ENCODE assay signal across 17 cellular contexts in genomic region chr6:170046786-170047626, GRCh38.
DNase-seq lines count a peak whose midpoint lies in the region; ATAC-seq and TF ChIP-seq lines count a peak whose summit lies in the region.
"Had no signal": no experiment of that assay in that cellular context is flagged by ENCODE, and none has a peak within 500 bp of the region (broad histone marks: within the 10 kb centered on the region; RNA-seq: fewer than 3 reads in every experiment).

No MANE protein-coding gene starts in this region.

- H2AFZ ChIP-seq in GM23248 = peak overlapping the region; percentile 9; the same call in 1 of the 2 replicates
- no peak overlapping the region for H2AFZ ChIP-seq in smooth muscle cell (ENCODE audit: low read depth)

- TF ChIP-seq POLR2A in Peyer's patch (IDR thresholded peaks at IDR 0.05) = no peak
- no peak for TF ChIP-seq POLR2A in heart left ventricle (IDR thresholded peaks at IDR 0.05)

- H3K4me3 ChIP-seq in GM23248 (0 out of 2 replicates have a peak overlapping the region, but pooled peaks have one; percentile 21), Peyer's patch (no peak overlapping the region), heart left ventricle (no peak overlapping the region), smooth muscle cell (no peak overlapping the region)
- H3K4me3 ChIP-seq: ovary had no signal

- 17 to 19% methylated on average over 18 of the region's 18 CpGs for WGBS in GM23248 (ENCODE audit: low coverage in 1 of 2, low lambda C conversion rate in 2 of 2, missing lambda C conversion rate in 2 of 2), 2 experiments
- WGBS in heart left ventricle, 4 donors = 64 to 79% (median 70%) methylated on average over 18 of the region's 18 CpGs
- 63% methylated on average over 18 of the region's 18 CpGs for WGBS in smooth muscle cell (ENCODE audit: low lambda C conversion rate)

- H3K9ac ChIP-seq in GM23248 (no peak overlapping the region), smooth muscle cell (ENCODE audit: low read depth) (no peak overlapping the region)
- H3K9ac ChIP-seq: KMS-11 had no signal

- no peak for ATAC-seq in heart left ventricle
- ATAC-seq in GM18907 (IDR thresholded peaks at IDR 0.05; ENCODE audit: unreplicated experiment) = no peak
- no peak for ATAC-seq in HG03039 (IDR thresholded peaks at IDR 0.05; ENCODE audit: unreplicated experiment)
- ATAC-seq: foreskin keratinocyte, HCT116, PC-3 had no signal

- peak overlapping the region; percentile 27 for H3K4me2 ChIP-seq in GM23248 (ENCODE audit: unreplicated experiment)
- H3K4me2 ChIP-seq in smooth muscle cell = peak overlapping the region; percentile 40
- H3K4me2 ChIP-seq: KMS-11 had no signal

- in situ Hi-C loops in GM23248 (cut with MboI) = no loop called here

- H3K36me3 ChIP-seq in GM23248 (ENCODE audit: low read depth) (no peaks in the 10 kb centered on the region), Peyer's patch (no peaks in the 10 kb centered on the region), heart left ventricle (no peaks in the 10 kb centered on the region), smooth muscle cell (ENCODE audit: low read depth) (no peaks in the 10 kb centered on the region)
- H3K36me3 ChIP-seq: ovary had no signal

- DNase-seq in GM23248 (peak; percentile 61), Peyer's patch (peak in 2 of 3 donors; percentile 16 to 49), heart left ventricle (peak in 3 of 5 donors; percentile 1 to 23 (median 16)), smooth muscle cell (lab: John Stamatoyannopoulos, UW; ENCODE audit: unreplicated experiment) (no peak), inferior parietal cortex (ENCODE audit: extremely low spot score) (no peak)
- no peak for DNase-seq in activated CD4-positive, CD25-positive, alpha-beta regulatory T cell treated with anti-CD3 and anti-CD28 coated beads, Interleukin-2, amount 50 U/mL, for 72 hours
- DNase-seq: activated CD4-positive, alpha-beta T cell treated with anti-CD3 and anti-CD28 coated beads for 48 hours; activated CD8-positive, alpha-beta memory T cell treated with anti-CD3 and anti-CD28 coated beads, Interleukin-2, amount 50 U/mL, for 4 hours; activated effector memory CD4-positive, alpha-beta T cell treated with Interleukin-2 at 50 U/mL for 16 hours; foreskin keratinocyte; PC-3; stimulated activated CD4-positive, alpha-beta T cell treated with anti-CD3 and anti-CD28 coated beads, Interleukin-4, amount 100 ng/mL, for 4 hours had no signal

- H3K79me2 ChIP-seq in GM23248 (ENCODE audit: insufficient read depth) (no peaks in the 10 kb centered on the region), smooth muscle cell (ENCODE audit: low read depth) (no peaks in the 10 kb centered on the region)

- H3K27me3 ChIP-seq in GM23248 (replicated peaks; ENCODE audit: insufficient read depth) (no peaks in the 10 kb centered on the region), Peyer's patch (no peaks in the 10 kb centered on the region), heart left ventricle (no peaks in the 10 kb centered on the region), smooth muscle cell (ENCODE audit: low read depth) (no peaks in the 10 kb centered on the region)
- H3K27me3 ChIP-seq: foreskin keratinocyte, ovary had no signal

- H3K9me3 ChIP-seq in GM23248 (ENCODE audit: low read depth) = no peaks in the 10 kb centered on the region
- H3K9me3 ChIP-seq in Peyer's patch = no peaks in the 10 kb centered on the region
- no peaks in the 10 kb centered on the region for H3K9me3 ChIP-seq in heart left ventricle
- H3K9me3 ChIP-seq in smooth muscle cell (replicated peaks; ENCODE audit: low read depth) = no peaks in the 10 kb centered on the region
- H3K9me3 ChIP-seq: ovary had no signal

- H3K27ac ChIP-seq in GM23248 (no peak overlapping the region), Peyer's patch (peak overlapping the region in 3 of 4 donors; percentile 25 to 83 (median 83)), heart left ventricle (peak overlapping the region in 4 of 12 donors; percentile 13 to 77 (median 54)), smooth muscle cell (ENCODE audit: low read depth) (peak overlapping the region; percentile 24)
- H3K27ac ChIP-seq: foreskin keratinocyte, KMS-11, ovary had no signal

- intact Hi-C loops in heart left ventricle (cut with DNase I) = loop anchor here in 5 of 10 donors (5.0 to 10.0 kb wide), 4 partner anchors 85 to 248 kb away; partner anchors contain the start of gene DLL1 (in 3 of the 5)

- peaks cover 18% of the 10 kb centered on the region for H3K4me1 ChIP-seq in GM23248 (ENCODE audit: insufficient read depth)
- no peaks in the 10 kb centered on the region for H3K4me1 ChIP-seq in Peyer's patch
- peaks cover 0 to 55% (median 24%) of the 10 kb centered on the region in 12 donors for H3K4me1 ChIP-seq in heart left ventricle
- H3K4me1 ChIP-seq in smooth muscle cell (ENCODE audit: low read depth) = no peaks in the 10 kb centered on the region
- H3K4me1 ChIP-seq: foreskin keratinocyte had no signal

- H3F3A ChIP-seq in GM23248 (ENCODE audit: insufficient read depth) = peaks cover 6% of the 10 kb centered on the region
- H3F3A ChIP-seq in smooth muscle cell (ENCODE audit: low read depth) = no peaks in the 10 kb centered on the region

- H4K20me1 ChIP-seq in GM23248 (ENCODE audit: insufficient read depth) (no peaks in the 10 kb centered on the region), smooth muscle cell (ENCODE audit: low read depth) (no peaks in the 10 kb centered on the region)

- TF ChIP-seq CTCF in Peyer's patch (IDR thresholded peaks at IDR 0.05) (no peak), heart left ventricle (IDR thresholded peaks at IDR 0.05) (no peak), smooth muscle cell (IDR thresholded peaks at IDR 0.05; ENCODE audit: borderline replicate concordance, insufficient read depth, poor library complexity, severe bottlenecking) (no peak)

- no peaks in the 10 kb centered on the region for H3K9me2 ChIP-seq in GM23248 (ENCODE audit: insufficient read depth)

Comparison
In these comparisons a context has a peak if more than half of its experiments do, and no peak if none do; other contexts are left out.
1. DNase-seq: peak in GM23248 (single experiment), Peyer's patch (2 of 3) and heart left ventricle (3 of 5); none in smooth muscle cell (single experiment), inferior parietal cortex (single experiment) and activated CD4-positive, CD25-positive, alpha-beta regulatory T cell treated with anti-CD3 and anti-CD28 coated beads, Interleukin-2, amount 50 U/mL, for 72 hours (single experiment).